In the genomic region with DNA sequence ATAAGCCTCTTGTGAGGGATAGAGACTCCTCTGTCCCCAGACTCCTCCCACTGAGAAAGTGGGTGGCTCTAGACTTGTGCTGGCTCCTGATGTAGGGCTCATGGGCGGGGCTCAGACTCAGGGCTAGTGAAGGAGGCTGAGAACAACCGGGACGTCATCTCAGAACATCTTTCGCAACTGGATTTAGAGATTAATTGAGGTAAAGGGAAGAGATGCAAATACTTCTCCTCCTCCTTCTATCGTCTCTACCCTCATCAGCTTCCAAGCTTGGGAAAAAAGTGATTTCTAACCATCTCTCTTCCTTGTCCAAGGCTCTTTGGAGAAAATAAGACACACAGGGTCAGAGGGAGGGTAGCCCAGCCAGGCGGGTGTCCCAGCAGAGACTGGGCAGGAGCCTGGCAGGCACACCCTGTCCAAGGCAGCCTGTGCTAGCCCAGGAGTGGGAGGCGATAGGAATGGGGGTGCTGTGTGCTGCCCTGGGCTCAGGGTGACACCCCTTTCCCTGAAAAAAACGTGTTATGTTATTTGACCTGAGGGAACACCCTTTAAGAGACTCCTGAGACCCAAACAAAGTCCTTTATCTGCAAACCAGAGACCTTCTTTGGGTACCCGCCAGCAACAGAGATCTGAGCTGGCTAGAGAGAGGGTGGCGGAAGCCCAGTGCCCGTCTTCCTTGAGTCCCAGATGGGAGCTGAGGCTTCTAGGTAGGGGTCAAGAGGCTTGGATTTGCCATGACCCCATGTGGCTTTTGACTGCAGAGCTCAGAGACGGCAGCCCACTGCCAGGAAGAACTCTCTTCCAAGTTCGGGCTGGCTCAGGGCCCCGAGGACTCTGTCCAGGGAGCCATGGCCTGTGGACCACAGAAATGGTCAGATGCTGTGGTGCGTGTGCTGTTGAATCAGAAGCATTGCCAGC, we compare ENCODE assay signal across 12 cellular contexts.
DNase-seq lines count a peak whose midpoint lies in the region; ATAC-seq, FAIRE-seq and TF ChIP-seq lines count a peak whose summit lies in the region.
"Had no signal": no experiment of that assay in that cellular context is flagged by ENCODE, and none has a peak within 500 bp of the region (broad histone marks: within the 10 kb centered on the region; RNA-seq: fewer than 3 reads in every experiment).

No MANE protein-coding gene starts in this region.

- FAIRE-seq in HepG2 (lab: Jason Lieb, UNC): no peak

- POLR2A ChIA-PET in HepG2 (lab: Yijun Ruan, JAX): no interaction called here

- H3K36me3 ChIP-seq in liver (ENCODE audit: control insufficient read depth in 4 of 4, insufficient read depth in 3 of 4, low read depth in 1 of 4, low read length in 3 of 4) (no peaks in the 10 kb centered on the region), HepG2 (replicated peaks in 1 of 2; ENCODE audit: control insufficient read depth in 1 of 2, insufficient read depth in 2 of 2, low read length in 2 of 2) (no peaks in the 10 kb centered on the region), aorta (ENCODE audit: control insufficient read depth in 1 of 2, insufficient read depth in 2 of 2, low read length in 1 of 2) (no peaks in the 10 kb centered on the region)

- H3K4me1 ChIP-seq in liver (ENCODE audit: control insufficient read depth in 4 of 4, insufficient read depth in 4 of 4, low read length in 3 of 4): no peaks in the 10 kb centered on the region
- H3K4me1 ChIP-seq in HepG2 (ENCODE audit: insufficient read depth, low read length): no peaks in the 10 kb centered on the region
- peaks cover 0 to 3% of the 10 kb centered on the region in 2 donors for H3K4me1 ChIP-seq in aorta (ENCODE audit: control insufficient read depth in 1 of 2, insufficient read depth in 2 of 2, low read length in 2 of 2)

- no peak for DNase-seq in HepG2 (ENCODE audit: low spot score)
- DNase-seq in fibroblast of the aortic adventitia (ENCODE audit: low read depth): peak; percentile 96
- DNase-seq in myocyte (ENCODE audit: low read depth): peak; percentile 29
- peak; percentile 92 for DNase-seq in aorta
- DNase-seq in EL: no peak
- DNase-seq in KBM-7: no peak
- DNase-seq in NCI-H748 treated with DMSO at 0.1 percent for 48 hours (lab: John Stamatoyannopoulos, UW): no peak
- DNase-seq: activated CD8-positive, alpha-beta memory T cell treated with anti-CD3 and anti-CD28 coated beads for 24 hours; central memory CD4-positive, alpha-beta T cell; NCI-H1930 had no signal

- H3K27me3 ChIP-seq in liver (ENCODE audit: control insufficient read depth in 4 of 4, insufficient read depth in 4 of 4, low read length in 3 of 4) (peaks cover 0 to 10% (median 0%) of the 10 kb centered on the region in 4 donors), HepG2 (ENCODE audit: control insufficient read depth in 1 of 2, insufficient read depth in 2 of 2, low read length in 2 of 2) (peaks cover 0 to 12% of the 10 kb centered on the region in 2 experiments; a peak in 2 of 5 replicates), aorta (ENCODE audit: control insufficient read depth in 1 of 2, insufficient read depth in 2 of 2, low read length in 1 of 2) (no peaks in the 10 kb centered on the region)

- TF ChIP-seq CTCF in liver (IDR thresholded peaks at IDR 0.05; ENCODE audit: low read depth, low read length, missing input control): no peak
- no peak for TF ChIP-seq CTCF in HepG2 (CRISPR knock-in tag; IDR thresholded peaks at IDR 0.05)
- TF ChIP-seq CTCF in fibroblast of the aortic adventitia (IDR thresholded peaks at IDR 0.05; ENCODE audit: insufficient read depth, low read length): no peak

- no peak for TF ChIP-seq RAD21 in liver (IDR thresholded peaks at IDR 0.05)
- TF ChIP-seq RAD21 in HepG2 (CRISPR knock-in tag; IDR thresholded peaks at IDR 0.05): no peak

- no peak overlapping the region for H3K9ac ChIP-seq in liver (ENCODE audit: low read depth in 1 of 2, low read length in 2 of 2)
- H3K9ac ChIP-seq in HepG2 (ENCODE audit: insufficient read depth, low read depth, low read length): no peak overlapping the region

- no peaks in the 10 kb centered on the region for H3K79me2 ChIP-seq in HepG2 (ENCODE audit: insufficient read depth, low read length)

- H3K27ac ChIP-seq in liver (ENCODE audit: low read depth in 1 of 2, low read length in 2 of 2): peak overlapping the region in 1 of 2 donors; percentile 38
- H3K27ac ChIP-seq in HepG2 (ENCODE audit: extremely low read length, insufficient read depth, low read length): no peak overlapping the region
- peak overlapping the region; percentile 5 to 91 for H3K27ac ChIP-seq in aorta (ENCODE audit: low read depth in 1 of 2, low read length in 2 of 2)
- H3K27ac ChIP-seq: SK-N-MC had no signal

- no TSS peak for BruUV-seq in HepG2 (replicated peaks; lab: Mats Ljungman, UMichigan)

- intact Hi-C loops in HepG2 (cut with micrococcal nuclease; ENCODE audit: unreplicated experiment): no loop called here
- intact Hi-C loops in aorta (cut with DNase I): loop anchor here (5.0 to 10.0 kb wide), 3 partner anchors 63 to 162 kb away; a partner anchor contains a TSS

- H4K20me1 ChIP-seq in HepG2 (ENCODE audit: insufficient read depth, low read length): no peaks in the 10 kb centered on the region

- no peak overlapping the region for H3K4me2 ChIP-seq in HepG2 (ENCODE audit: low read depth, low read length)

- WGBS in liver: 66% methylated on average over 15 of the region's 15 CpGs
- 33% methylated on average over 8 of the region's 15 CpGs for WGBS in HepG2 (ENCODE audit: low lambda C conversion rate)
- WGBS in aorta, 2 donors: 10 to 17% methylated on average over 15 of the region's 15 CpGs

- CTCF ChIA-PET in HepG2 (lab: Yijun Ruan, JAX; ENCODE audit: low intra/inter-chr PET ratio, low total read pairs): no interaction called here

- ATAC-seq in HepG2 (no peak), aorta (ENCODE audit: low FRiP score) (peak; percentile 90)

- no peak for TF ChIP-seq POLR2A in HepG2 (IDR thresholded peaks at IDR 0.05; ENCODE audit: insufficient read depth in 1 of 2, low read depth in 2 of 2, low read length in 2 of 2)

- H3K9me3 ChIP-seq in liver (ENCODE audit: control insufficient read depth in 4 of 4, low read length in 3 of 4) (no peaks in the 10 kb centered on the region), HepG2 (ENCODE audit: low read length) (no peaks in the 10 kb centered on the region), aorta (ENCODE audit: control insufficient read depth, low read length) (no peaks in the 10 kb centered on the region)

- TF ChIP-seq EP300 in HepG2 (IDR thresholded peaks at IDR 0.05; ENCODE audit: low read depth in 2 of 2, low read length in 2 of 2) (no peak), HepG2 (CRISPR knock-in tag; IDR thresholded peaks at IDR 0.05; ENCODE audit: borderline replicate concordance) (no peak)

- no peak overlapping the region for H3K4me3 ChIP-seq in liver (ENCODE audit: low read depth in 1 of 3, low read length in 3 of 3)
- no peak overlapping the region for H3K4me3 ChIP-seq in HepG2 (replicated peaks in 1 of 3; ENCODE audit: insufficient read depth in 1 of 3, low read depth in 2 of 3, low read length in 3 of 3)
- no peak overlapping the region for H3K4me3 ChIP-seq in fibroblast of the aortic adventitia (ENCODE audit: low read depth, low read length)
- no peak overlapping the region for H3K4me3 ChIP-seq in aorta (ENCODE audit: low read length in 2 of 2)
- H3K4me3 ChIP-seq: SK-N-MC had no signal

- H2AFZ ChIP-seq in HepG2 (ENCODE audit: low read length): no peak overlapping the region

- in situ Hi-C loops in HepG2 (cut with HindIII; ENCODE audit: extremely low pct_ligation_motif_present, low pct_unique_long_range_greater_than_20kb) (no loop called here), KBM-7 (cut with MboI; ENCODE audit: low pct_unique_long_range_greater_than_20kb, low sequenced_read_pairs) (no loop called here)

TF ChIP-seq in HepG2, 621 proteins besides CTCF, POLR2A, EP300 and RAD21:
- no peak for TF ChIP-seq NR2F2 (IDR thresholded peaks at IDR 0.05; ENCODE audit: borderline replicate concordance, low read depth)
- TF ChIP-seq ZFP1 (CRISPR knock-in tag; IDR thresholded peaks at IDR 0.05): no peak
- TF ChIP-seq, protein P1, sequence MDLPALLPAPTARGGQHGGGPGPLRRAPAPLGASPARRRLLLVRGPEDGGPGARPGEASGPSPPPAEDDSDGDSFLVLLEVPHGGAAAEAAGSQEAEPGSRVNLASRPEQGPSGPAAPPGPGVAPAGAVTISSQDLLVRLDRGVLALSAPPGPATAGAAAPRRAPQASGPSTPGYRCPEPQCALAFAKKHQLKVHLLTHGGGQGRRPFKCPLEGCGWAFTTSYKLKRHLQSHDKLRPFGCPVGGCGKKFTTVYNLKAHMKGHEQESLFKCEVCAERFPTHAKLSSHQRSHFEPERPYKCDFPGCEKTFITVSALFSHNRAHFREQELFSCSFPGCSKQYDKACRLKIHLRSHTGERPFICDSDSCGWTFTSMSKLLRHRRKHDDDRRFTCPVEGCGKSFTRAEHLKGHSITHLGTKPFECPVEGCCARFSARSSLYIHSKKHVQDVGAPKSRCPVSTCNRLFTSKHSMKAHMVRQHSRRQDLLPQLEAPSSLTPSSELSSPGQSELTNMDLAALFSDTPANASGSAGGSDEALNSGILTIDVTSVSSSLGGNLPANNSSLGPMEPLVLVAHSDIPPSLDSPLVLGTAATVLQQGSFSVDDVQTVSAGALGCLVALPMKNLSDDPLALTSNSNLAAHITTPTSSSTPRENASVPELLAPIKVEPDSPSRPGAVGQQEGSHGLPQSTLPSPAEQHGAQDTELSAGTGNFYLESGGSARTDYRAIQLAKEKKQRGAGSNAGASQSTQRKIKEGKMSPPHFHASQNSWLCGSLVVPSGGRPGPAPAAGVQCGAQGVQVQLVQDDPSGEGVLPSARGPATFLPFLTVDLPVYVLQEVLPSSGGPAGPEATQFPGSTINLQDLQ (CRISPR knock-in tag; IDR thresholded peaks at IDR 0.05): no peak
- TF ChIP-seq CHD2 (IDR thresholded peaks at IDR 0.05; ENCODE audit: low read depth, low read length): no peak
- no peak for TF ChIP-seq PHF8 (CRISPR knock-in tag; IDR thresholded peaks at IDR 0.05)
- no peak for TF ChIP-seq ZNF451 (CRISPR knock-in tag; IDR thresholded peaks at IDR 0.05)

Comparison
In these comparisons a context has a peak if more than half of its experiments do, and no peak if none do; other contexts are left out.
1. DNase-seq: peak in fibroblast of the aortic adventitia (single experiment), myocyte (single experiment) and aorta (2 of 2); none in HepG2 (single experiment), EL (single experiment), KBM-7 (single experiment) and NCI-H748 treated with DMSO at 0.1 percent for 48 hours (single experiment).